ENCODE assay signal across 8 cellular contexts in genomic region chr11:65425971-65426838, GRCh38. TPM values are rescaled to one million over a fixed set of nuclear protein-coding genes. Genes with fewer than 3 reads are reported as not detected.
DNase-seq lines count a peak whose midpoint lies in the region; ATAC-seq and TF ChIP-seq lines count a peak whose summit lies in the region.

No MANE protein-coding gene starts in this region.

- peaks cover 33% of the 10 kb centered on the region for H3K79me2 ChIP-seq in GM23338 (replicated peaks; ENCODE audit: insufficient read depth)

- no peak for DNase-seq in GM23338 (ENCODE audit: low spot score)
- DNase-seq in SJCRH30, result no peak
- DNase-seq in colonic mucosa, result no peak
- DNase-seq in mesenteric fat pad (ENCODE audit: low spot score), result peak; percentile 47
- no peak for DNase-seq in vagina (ENCODE audit: extremely low spot score in 2 of 2)
- no peak for DNase-seq in GM10248 (ENCODE audit: extremely low spot score)

- intact Hi-C loops in colonic mucosa (cut with DNase I) (no loop called here), vagina (cut with DNase I) (no loop called here)

- H3K4me2 ChIP-seq in GM23338, result peak overlapping the region; percentile 98

- CTCF ChIA-PET in GM10248 (lab: Yijun Ruan, JAX), result no interaction called here

- H3K27ac ChIP-seq in C4-2B (peak overlapping the region; percentile 63; the same call in 1 of the 2 replicates), GM23338 (ENCODE audit: low read depth) (no peak overlapping the region), SJCRH30 (peak overlapping the region; percentile 54), colonic mucosa (peak overlapping the region; percentile 100), vagina (peak overlapping the region; percentile 99)

- H3K27me3 Mint-ChIP-seq in GM23338 (ENCODE audit: insufficient read depth, low read depth, poor library complexity), result peaks cover 15% of the 10 kb centered on the region

- peak overlapping the region; percentile 21 for H3K4me3 Mint-ChIP-seq in GM23338

- H3F3A ChIP-seq in GM23338 (replicated peaks; ENCODE audit: low read depth), result peaks cover 16% of the 10 kb centered on the region

- H3K4me1 Mint-ChIP-seq in GM23338, result peaks cover 78% of the 10 kb centered on the region

- no peak for TF ChIP-seq POLR2A in vagina (IDR thresholded peaks at IDR 0.05)

- H2AFZ ChIP-seq in GM23338, result no peak overlapping the region

- H3K36me3 ChIP-seq in GM23338 (ENCODE audit: insufficient read depth), result no peaks in the 10 kb centered on the region
- H3K36me3 ChIP-seq in SJCRH30, result peaks cover 20% of the 10 kb centered on the region
- no peaks in the 10 kb centered on the region for H3K36me3 ChIP-seq in colonic mucosa
- H3K36me3 ChIP-seq in vagina, result peaks cover 0 to 37% of the 10 kb centered on the region in 2 donors

- H3K9me3 Mint-ChIP-seq in GM23338, result no peaks in the 10 kb centered on the region; the same call in 2 of the 3 replicates

- H3K9me2 ChIP-seq in GM23338 (ENCODE audit: insufficient read depth), result no peaks in the 10 kb centered on the region

- POLR2A ChIA-PET in GM10248 (lab: Yijun Ruan, JAX), result interaction anchor here (0.6 to 14.7 kb wide), 7 partner anchors 10 to 121 kb away, joined by 3 to 620 read pairs (median 4); partner anchors contain the start of gene MALAT1

- H3K4me3 ChIP-seq in GM23338, result peak overlapping the region; percentile 37; the same call in 1 of the 2 replicates
- H3K4me3 ChIP-seq in SJCRH30, result peak overlapping the region; percentile 71
- peak overlapping the region; percentile 72 for H3K4me3 ChIP-seq in colonic mucosa
- peak overlapping the region; percentile 58 to 96 for H3K4me3 ChIP-seq in vagina

- no peaks in the 10 kb centered on the region for H3K36me3 Mint-ChIP-seq in GM23338 (ENCODE audit: low read depth)

- ATAC-seq in GM23338 (no peak), HG02973 (IDR thresholded peaks at IDR 0.05; ENCODE audit: unreplicated experiment) (no peak)

- TF ChIP-seq CTCF in C4-2B (conservative IDR thresholded peaks at IDR 0.05), result no peak
- no peak for TF ChIP-seq CTCF in GM23338 (conservative IDR thresholded peaks at IDR 0.05; ENCODE audit: low read depth in 2 of 2)
- no peak for TF ChIP-seq CTCF in colonic mucosa (IDR thresholded peaks at IDR 0.05)
- TF ChIP-seq CTCF in vagina (IDR thresholded peaks at IDR 0.05), result no peak
- no peak for TF ChIP-seq CTCF in GM10248 (IDR thresholded peaks at IDR 0.05; ENCODE audit: control extremely low read depth, extremely low read depth, low read depth, missing control alignments)

- no peaks in the 10 kb centered on the region for H3K27me3 ChIP-seq in GM23338 (ENCODE audit: insufficient read depth)
- no peaks in the 10 kb centered on the region for H3K27me3 ChIP-seq in SJCRH30
- H3K27me3 ChIP-seq in colonic mucosa, result no peaks in the 10 kb centered on the region
- no peaks in the 10 kb centered on the region for H3K27me3 ChIP-seq in vagina

- peak overlapping the region; percentile 100 for H3K9ac ChIP-seq in colonic mucosa (ENCODE audit: low read depth in 2 of 2, low read length in 2 of 2)

- H3K9me3 ChIP-seq in SJCRH30 (replicated peaks) (no peaks in the 10 kb centered on the region), colonic mucosa (no peaks in the 10 kb centered on the region), vagina (no peaks in the 10 kb centered on the region)

- H4K20me1 ChIP-seq in GM23338 (replicated peaks; ENCODE audit: insufficient read depth), result no peaks in the 10 kb centered on the region

- H3K4me1 ChIP-seq in GM23338 (ENCODE audit: insufficient read depth) (peaks cover 73% of the 10 kb centered on the region), SJCRH30 (peaks cover 12% of the 10 kb centered on the region), colonic mucosa (no peaks in the 10 kb centered on the region), vagina (peaks cover 48% of the 10 kb centered on the region)

- H3K27ac Mint-ChIP-seq in GM23338, result no peak overlapping the region

TF ChIP-seq in GM23338, 12 proteins besides CTCF, POLR2A, EP300 and RAD21:
- TF ChIP-seq NANOG (IDR thresholded peaks at IDR 0.05; ENCODE audit: borderline replicate concordance) (no peak), EZH2phosphoT487 (IDR thresholded peaks at IDR 0.05; ENCODE audit: unreplicated experiment) (no peak), ETS1 (IDR thresholded peaks at IDR 0.05) (no peak), CREB1 (CRISPR knock-in tag; IDR thresholded peaks at IDR 0.05; ENCODE audit: low read depth) (no peak), EZH2 (IDR thresholded peaks at IDR 0.05; ENCODE audit: low read depth, unreplicated experiment) (no peak)

RNA-seq across cellular contexts. Expression of gene NEAT1, which starts 3.6 kb away (rescaled TPM):
- 6.3 and 7.2 TPM in 2 replicates for total RNA-seq in GM23338 (2014; rRNA removed; shearing (Covaris generic))
- polyA plus RNA-seq in GM23338 (2016; fragmentation: Nextera tagmentation; extraction: Ambion mirVana), result 3.6 and 5.3 TPM in 2 replicates
- 6.2 and 12.8 TPM in 2 replicates for total RNA-seq in SJCRH30 (2014; rRNA removed; shearing (Covaris generic))
- total RNA-seq in colonic mucosa (100 to 1,000 TPM; 269 to 502 TPM), mesenteric fat pad (1,527 TPM), vagina (857 TPM)

RNA-seq across cellular contexts. Expression of gene FRMD8, which starts 39.8 kb away (rescaled TPM):
- 35.4 and 41.4 TPM in 2 replicates for total RNA-seq in GM23338 (2014; rRNA removed; shearing (Covaris generic))
- polyA plus RNA-seq in GM23338 (2016; fragmentation: Nextera tagmentation; extraction: Ambion mirVana), result 6.2 and 7.0 TPM in 2 replicates
- total RNA-seq in SJCRH30 (2014; rRNA removed; shearing (Covaris generic)), result 21.0 and 22.2 TPM in 2 replicates
- total RNA-seq in colonic mucosa, result 10 to 100 TPM; 30.7 to 43.9 TPM
- 44.0 TPM for total RNA-seq in mesenteric fat pad
- 53.3 TPM for total RNA-seq in vagina

RNA-seq across cellular contexts. Expression of gene SLC25A45, which starts 43.8 kb away (rescaled TPM):
- total RNA-seq in GM23338 (2014; rRNA removed; shearing (Covaris generic)), result 0.10 and 0.35 TPM in 2 replicates
- 0.74 and 0.89 TPM in 2 replicates for polyA plus RNA-seq in GM23338 (2016; fragmentation: Nextera tagmentation; extraction: Ambion mirVana)
- total RNA-seq in SJCRH30 (2014; rRNA removed; shearing (Covaris generic)), result 1.1 and 1.3 TPM in 2 replicates
- total RNA-seq in colonic mucosa (1 to 10 TPM; 4.4 to 6.9 TPM), mesenteric fat pad (8.7 TPM), vagina (2.2 TPM)

Comparison
In these comparisons a context has a peak if more than half of its experiments do, and no peak if none do; other contexts are left out.
1. RNA of gene NEAT1, which starts 3.6 kb away (total RNA-seq): 1,527 TPM in mesenteric fat pad (single experiment), 857 TPM in vagina (single experiment) and 269 to 502 TPM in colonic mucosa; 6.2 to 12.8 TPM in SJCRH30 and 6.3 to 7.2 TPM in GM23338; every median in the first group is over 10 times any median in the second.
2. Peak in every context shown above with its lines, with median percentiles within 50 percentile points of each other: H3K4me3 ChIP-seq.